ENCODE assay signal across 1 cellular context in genomic region chr1:57881696-57882095, GRCh38.
TF ChIP-seq lines count a peak whose summit lies in the region.

No MANE protein-coding gene starts in this region.

TF ChIP-seq in SK-N-SH treated with all-trans-retinoic acid at 6 μM for 48 hours, 23 proteins besides CTCF, POLR2A, EP300 and RAD21 (continued from another document):
- TF ChIP-seq POU6F1 (CRISPR knock-in tag; IDR thresholded peaks at IDR 0.05; ENCODE audit: borderline replicate concordance, low read depth) = no peak
- TF ChIP-seq BACH2 (CRISPR knock-in tag; IDR thresholded peaks at IDR 0.05; ENCODE audit: borderline replicate concordance) = no peak
- no peak for TF ChIP-seq ARNTL (CRISPR knock-in tag; IDR thresholded peaks at IDR 0.05; ENCODE audit: borderline replicate concordance, low read depth)
- TF ChIP-seq RARB (CRISPR knock-in tag; IDR thresholded peaks at IDR 0.05) = no peak
- no peak for TF ChIP-seq TOX (CRISPR knock-in tag; IDR thresholded peaks at IDR 0.05; ENCODE audit: borderline replicate concordance)
- no peak for TF ChIP-seq ISL1 (CRISPR knock-in tag; IDR thresholded peaks at IDR 0.05)
- no peak for TF ChIP-seq ZNF70 (CRISPR knock-in tag; IDR thresholded peaks at IDR 0.05)
- no peak for TF ChIP-seq OSR1 (CRISPR knock-in tag; IDR thresholded peaks at IDR 0.05)
- TF ChIP-seq TCF4 (CRISPR knock-in tag; IDR thresholded peaks at IDR 0.05; ENCODE audit: borderline replicate concordance) = no peak
- no peak for TF ChIP-seq CREB5 (CRISPR knock-in tag; IDR thresholded peaks at IDR 0.05; ENCODE audit: low read depth)
- TF ChIP-seq PATZ1 (CRISPR knock-in tag; IDR thresholded peaks at IDR 0.05; ENCODE audit: borderline replicate concordance) = no peak
